ENCODE assay signal across 17 cellular contexts in the genomic region with DNA sequence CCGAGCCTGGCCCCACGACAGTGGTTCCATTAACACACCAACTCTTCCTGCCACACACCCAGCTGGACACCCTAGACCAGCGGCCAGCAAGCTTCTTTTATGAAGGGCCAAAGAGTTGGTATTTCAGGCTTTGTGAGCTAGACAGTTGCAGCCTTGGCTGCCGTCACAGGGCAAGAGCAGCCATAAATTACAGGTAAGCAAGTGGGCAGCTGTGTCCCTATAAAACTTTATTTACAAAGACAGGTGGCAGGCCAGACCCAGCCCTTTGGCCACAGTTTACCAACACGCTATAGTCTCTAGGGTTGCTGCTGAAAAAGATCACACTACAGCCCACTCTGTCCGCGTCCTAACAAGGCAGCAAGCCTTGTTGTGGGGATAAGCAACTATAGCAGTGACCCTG. TPM values are rescaled to one million over a fixed set of nuclear protein-coding genes. Genes with fewer than 3 reads are reported as not detected.
DNase-seq lines count a peak whose midpoint lies in the region; ATAC-seq and TF ChIP-seq lines count a peak whose summit lies in the region.
"Had no signal": no experiment of that assay in that cellular context is flagged by ENCODE, and none has a peak within 500 bp of the region (broad histone marks: within the 10 kb centered on the region; RNA-seq: fewer than 3 reads in every experiment).

No MANE protein-coding gene starts in this region.

- H3K9me3 Mint-ChIP-seq in central memory CD8-positive, alpha-beta T cell = no peaks in the 10 kb centered on the region
- H3K9me3 Mint-ChIP-seq: activated naive CD4-positive, alpha-beta T cell treated with anti-CD3 and anti-CD28 coated beads, Interleukin-2, amount 50 U/mL, for 72 hours; nephron progenitor cell; stimulated activated naive B cell treated with anti-CD40 and anti-IgM and Interleukin-4, amounts not matched to agents 10 μg/mL and 1 μg/mL and 100 μg/mL, for 72 hours had no signal

- H3K27ac Mint-ChIP-seq in central memory CD8-positive, alpha-beta T cell (ENCODE audit: low read depth) = peak overlapping the region; percentile 87
- H3K27ac Mint-ChIP-seq: nephron progenitor cell; stimulated activated naive B cell treated with anti-CD40 and anti-IgM and Interleukin-4, amounts not matched to agents 10 μg/mL and 1 μg/mL and 100 μg/mL, for 72 hours had no signal

- TF ChIP-seq POLR2A in tibial nerve (IDR thresholded peaks at IDR 0.05) = no peak

- H3K27me3 ChIP-seq in left ventricle myocardium inferior (ENCODE audit: low read depth) (no peaks in the 10 kb centered on the region), mucosa of rectum (ENCODE audit: control insufficient read depth in 2 of 2, insufficient read depth in 2 of 2, low read length in 2 of 2) (no peaks in the 10 kb centered on the region), tibial nerve (no peaks in the 10 kb centered on the region)

- no peak for ATAC-seq in left ventricle myocardium superior
- ATAC-seq in central memory CD8-positive, alpha-beta T cell (replicated peaks; ENCODE audit: extremely low read depth, poor library complexity, severe bottlenecking) = no peak
- ATAC-seq: activated naive CD4-positive, alpha-beta T cell treated with anti-CD3 and anti-CD28 coated beads, Interleukin-2, amount 50 U/mL, for 72 hours; SK-N-SH treated with all-trans-retinoic acid at 6 μM for 48 hours; stimulated activated naive B cell treated with anti-CD40 and anti-IgM and Interleukin-4, amounts not matched to agents 10 μg/mL and 1 μg/mL and 100 μg/mL, for 72 hours had no signal

- intact Hi-C loops in left ventricle myocardium inferior (cut with micrococcal nuclease) (no loop called here), left ventricle myocardium superior (cut with micrococcal nuclease) (no loop called here)

- no peak overlapping the region for H3K4me3 ChIP-seq in left ventricle myocardium inferior
- no peak overlapping the region for H3K4me3 ChIP-seq in mucosa of rectum (ENCODE audit: low read length in 2 of 2)
- H3K4me3 ChIP-seq in tibial nerve = no peak overlapping the region
- H3K4me3 ChIP-seq: lung had no signal

- H3K36me3 Mint-ChIP-seq in central memory CD8-positive, alpha-beta T cell (ENCODE audit: insufficient read depth) = peaks cover 20% of the 10 kb centered on the region
- H3K36me3 Mint-ChIP-seq: activated naive CD4-positive, alpha-beta T cell treated with anti-CD3 and anti-CD28 coated beads, Interleukin-2, amount 50 U/mL, for 72 hours had no signal

- WGBS in tibial nerve, 2 donors = 79 to 86% methylated on average over 7 of the region's 7 CpGs

- H3K27ac ChIP-seq in left ventricle myocardium inferior (replicated peaks) (peak overlapping the region; percentile 94), mucosa of rectum (ENCODE audit: low read depth in 2 of 2, low read length in 2 of 2) (peak overlapping the region; percentile 76 to 92), tibial nerve (peak overlapping the region in 2 of 4 donors; percentile 70 to 78)
- H3K27ac ChIP-seq: epithelial cell of prostate, WERI-Rb-1 had no signal

- DNase-seq in left ventricle myocardium inferior = no peak
- no peak for DNase-seq in left ventricle myocardium superior
- no peak for DNase-seq in central memory CD8-positive, alpha-beta T cell (ENCODE audit: low spot score in 2 of 2)
- no peak for DNase-seq in tibial nerve (ENCODE audit: low spot score in 2 of 2)
- DNase-seq in central memory CD4-positive, alpha-beta T cell = no peak
- no peak for DNase-seq in mesenteric fat pad (ENCODE audit: low spot score)
- no peak for DNase-seq in cerebellar cortex (ENCODE audit: low spot score)
- DNase-seq: DMS79; NCI-H1092 treated with DMSO at 0.1 percent for 48 hours; nephron progenitor cell; stimulated activated naive B cell treated with anti-CD40 and anti-IgM and Interleukin-4, amounts not matched to agents 10 μg/mL and 1 μg/mL and 100 μg/mL, for 72 hours; WERI-Rb-1 had no signal

- no peak overlapping the region for H3K4me3 Mint-ChIP-seq in central memory CD8-positive, alpha-beta T cell
- H3K4me3 Mint-ChIP-seq: nephron progenitor cell; stimulated activated naive B cell treated with anti-CD40 and anti-IgM and Interleukin-4, amounts not matched to agents 10 μg/mL and 1 μg/mL and 100 μg/mL, for 72 hours had no signal

- peak overlapping the region; percentile 14 to 47 for H3K9ac ChIP-seq in mucosa of rectum (ENCODE audit: low read depth in 1 of 2, low read length in 2 of 2)

- TF ChIP-seq EP300 in tibial nerve (IDR thresholded peaks at IDR 0.05) = no peak

- no peaks in the 10 kb centered on the region for H3K27me3 Mint-ChIP-seq in central memory CD8-positive, alpha-beta T cell
- H3K27me3 Mint-ChIP-seq: stimulated activated naive B cell treated with anti-CD40 and anti-IgM and Interleukin-4, amounts not matched to agents 10 μg/mL and 1 μg/mL and 100 μg/mL, for 72 hours had no signal

- H3K4me1 ChIP-seq in left ventricle myocardium inferior (peaks cover 91% of the 10 kb centered on the region), mucosa of rectum (ENCODE audit: control insufficient read depth in 2 of 2, insufficient read depth in 2 of 2, low read length in 2 of 2) (peaks cover 57 to 64% of the 10 kb centered on the region in 2 donors), tibial nerve (peaks cover 0 to 71% (median 53%) of the 10 kb centered on the region in 4 donors)

- no peaks in the 10 kb centered on the region for H3K9me3 ChIP-seq in left ventricle myocardium inferior (replicated peaks)
- H3K9me3 ChIP-seq in mucosa of rectum (ENCODE audit: control insufficient read depth in 2 of 2, low read length in 2 of 2) = no peaks in the 10 kb centered on the region
- H3K9me3 ChIP-seq in tibial nerve = no peaks in the 10 kb centered on the region

- peaks cover 79% of the 10 kb centered on the region for H3K4me1 Mint-ChIP-seq in central memory CD8-positive, alpha-beta T cell

- no peaks in the 10 kb centered on the region for H3K36me3 ChIP-seq in left ventricle myocardium inferior
- H3K36me3 ChIP-seq in mucosa of rectum (ENCODE audit: control insufficient read depth in 2 of 2, insufficient read depth in 2 of 2, low read length in 2 of 2) = no peaks in the 10 kb centered on the region
- no peaks in the 10 kb centered on the region for H3K36me3 ChIP-seq in tibial nerve
- H3K36me3 ChIP-seq: WERI-Rb-1 had no signal

- TF ChIP-seq CTCF in left ventricle myocardium inferior (IDR thresholded peaks at IDR 0.05; ENCODE audit: borderline replicate concordance) (no peak), tibial nerve (IDR thresholded peaks at IDR 0.05) (no peak)

RNA-seq across cellular contexts. Expression of a gene that starts 13.3 kb away (rescaled TPM):
- total RNA-seq in left ventricle myocardium inferior (7.9 TPM), left ventricle myocardium superior (9.3 TPM), tibial nerve (10 to 100 TPM; 13.8 to 45.9 (median 26.0) TPM), mesenteric fat pad (38.4 TPM)

RNA-seq across cellular contexts. Expression of a gene that starts 34.8 kb away (rescaled TPM):
- total RNA-seq in left ventricle myocardium inferior = 153 TPM
- 181 TPM for total RNA-seq in left ventricle myocardium superior
- total RNA-seq in tibial nerve = 100 to 1,000 TPM; 391 to 451 (median 434) TPM
- 176 TPM for total RNA-seq in mesenteric fat pad

RNA-seq across cellular contexts. Expression of a gene that starts 49.1 kb away (rescaled TPM):
- 52.0 TPM for total RNA-seq in left ventricle myocardium inferior
- 43.9 TPM for total RNA-seq in left ventricle myocardium superior
- 100 to 1,000 TPM; 122 to 298 (median 167) TPM for total RNA-seq in tibial nerve
- total RNA-seq in mesenteric fat pad = 90.9 TPM
